8 cellular contexts compared by ENCODE assay signal in genomic region chr5:83430130-83431010, GRCh38. TPM values are rescaled to one million over a fixed set of nuclear protein-coding genes. Genes with fewer than 3 reads are reported as not detected.
A peak's percentile ranks its signal among the peaks of the same experiment; 100 is the strongest.
DNase-seq lines count a peak whose midpoint lies in the region; ATAC-seq, FAIRE-seq and TF ChIP-seq lines count a peak whose summit lies in the region.

No MANE protein-coding gene starts in this region.

- DNase-seq in AG04450 (ENCODE audit: low read depth, low spot score) (peak; percentile 26), GM18507 (ENCODE audit: extremely low spot score, insufficient read length, low read depth) (peak; percentile 23), NCI-H526 treated with DMSO at 0.1 percent for 48 hours (lab: John Stamatoyannopoulos, UW) (peak; percentile 26), H1 (ENCODE audit: low read depth in 1 of 2, low spot score in 2 of 2) (peak; percentile 56 to 68), mesenchymal stem cell (peak; percentile 65)
- peak; percentile 49 to 62 for DNase-seq in activated CD4-positive, alpha-beta T cell treated with anti-CD3 and anti-CD28 coated beads, Interleukin-2, amount 50 U/mL, for 48 hours
- DNase-seq in stimulated activated naive B cell treated with anti-CD40 and anti-IgM and Interleukin-4, amounts not matched to agents 10 μg/mL and 1 μg/mL and 100 μg/mL, for 72 hours: peak; percentile 28

- WGBS in H1 (ENCODE audit: extremely low coverage in 1 of 2, insufficient coverage in 1 of 2, insufficient read length in 1 of 2, insufficient replicate concordance in 2 of 2, low coverage in 1 of 2, low lambda C conversion rate in 2 of 2, missing lambda C conversion rate in 1 of 2), 2 experiments: 43% methylated on average over 13 of the region's 13 CpGs; no CpG with 5 or more reads in 1 of the 2 experiments
- WGBS in mesenchymal stem cell: 43% methylated on average over 8 of the region's 13 CpGs

- no peaks in the 10 kb centered on the region for H3K9me3 Mint-ChIP-seq in stimulated activated naive B cell treated with anti-CD40 and anti-IgM and Interleukin-4, amounts not matched to agents 10 μg/mL and 1 μg/mL and 100 μg/mL, for 72 hours

- H2AK5ac ChIP-seq in H1 (ENCODE audit: low read depth, low read length) (no peak overlapping the region), mesenchymal stem cell (ENCODE audit: low read length, severe bottlenecking) (no peak overlapping the region)

- H3K4me2 ChIP-seq in H1 (ENCODE audit: insufficient read depth in 1 of 2, low read depth in 2 of 2, low read length in 2 of 2) (no peak overlapping the region), mesenchymal stem cell (ENCODE audit: low read length, poor library complexity, severe bottlenecking) (no peak overlapping the region)

- no peak overlapping the region for H3K4me3 ChIP-seq in AG04450 (ENCODE audit: low read depth, low read length)
- no peak overlapping the region for H3K4me3 ChIP-seq in H1 (ENCODE audit: extremely low read depth in 1 of 4, insufficient read depth in 2 of 4, low read depth in 3 of 4, low read length in 4 of 4)
- H3K4me3 ChIP-seq in mesenchymal stem cell (ENCODE audit: insufficient read depth in 1 of 2, low read depth in 1 of 2, low read length in 2 of 2): no peak overlapping the region

- no peak overlapping the region for H3K56ac ChIP-seq in H1 (replicated peaks; ENCODE audit: insufficient read length, low read depth, low read length)

- H2AFZ ChIP-seq in H1 (ENCODE audit: low read length) (peak overlapping the region; percentile 70; the same call in 1 of the 2 replicates), mesenchymal stem cell (ENCODE audit: low read depth, low read length) (no peak overlapping the region)

- no peak overlapping the region for H4K5ac ChIP-seq in H1 (ENCODE audit: insufficient read length, low read depth, low read length)

- H2BK12ac ChIP-seq in H1 (ENCODE audit: low read depth, low read length) (no peak overlapping the region), mesenchymal stem cell (ENCODE audit: low read length in 2 of 2) (no peak overlapping the region)

- peak overlapping the region; percentile 45; the same call in 1 of the 2 replicates for H2BK5ac ChIP-seq in H1 (ENCODE audit: low read depth, low read length)
- no peak overlapping the region for H2BK5ac ChIP-seq in mesenchymal stem cell (ENCODE audit: low read depth, low read length, poor library complexity, severe bottlenecking)

- H3K36me3 ChIP-seq in H1 (ENCODE audit: control insufficient read depth in 2 of 4, insufficient read depth in 4 of 4, low read length in 3 of 4) (no peaks in the 10 kb centered on the region), mesenchymal stem cell (ENCODE audit: control insufficient read depth in 1 of 2, insufficient read depth in 2 of 2, low read depth in 1 of 2, low read length in 2 of 2) (no peaks in the 10 kb centered on the region)

- H3K27me3 ChIP-seq in AG04450 (ENCODE audit: control insufficient read depth, insufficient read depth, low read length): no peaks in the 10 kb centered on the region
- no peaks in the 10 kb centered on the region for H3K27me3 ChIP-seq in H1 (replicated peaks in 1 of 4; ENCODE audit: control insufficient read depth in 3 of 4, extremely low read depth in 1 of 4, insufficient read depth in 3 of 4, low read length in 3 of 4)
- H3K27me3 ChIP-seq in mesenchymal stem cell (ENCODE audit: control insufficient read depth in 1 of 2, insufficient read depth in 1 of 2, low read length in 2 of 2): no peaks in the 10 kb centered on the region

- POLR2A ChIA-PET in AG04450 (lab: Yijun Ruan, JAX): no interaction called here
- POLR2A ChIA-PET in H1 (lab: Charles Lee; ENCODE audit: partially characterized antibody): interaction anchor here (0.7 kb wide), 1 partner anchor 49 kb away, joined by 3 read pairs; no protein-coding TSS in a partner anchor

- H3K4me3 Mint-ChIP-seq in stimulated activated naive B cell treated with anti-CD40 and anti-IgM and Interleukin-4, amounts not matched to agents 10 μg/mL and 1 μg/mL and 100 μg/mL, for 72 hours: no peak overlapping the region

- peak; percentile 91 to 94 for TF ChIP-seq RAD21 in H1 (IDR thresholded peaks at IDR 0.05 in 1 of 2, conservative IDR thresholded peaks at IDR 0.05 in 1 of 2; ENCODE audit: low read depth in 2 of 2, low read length in 2 of 2)

- H3K18ac ChIP-seq in H1 (ENCODE audit: extremely low read depth, low read length) (no peak overlapping the region), mesenchymal stem cell (ENCODE audit: low read depth in 1 of 2, low read length in 2 of 2) (no peak overlapping the region)

- no peaks in the 10 kb centered on the region for H3K4me1 Mint-ChIP-seq in stimulated activated naive B cell treated with anti-CD40 and anti-IgM and Interleukin-4, amounts not matched to agents 10 μg/mL and 1 μg/mL and 100 μg/mL, for 72 hours

- TF ChIP-seq CTCF in AG04450 (IDR thresholded peaks at IDR 0.05; ENCODE audit: low read depth, low read length) (peak; percentile 95), H1 (IDR thresholded peaks at IDR 0.05; ENCODE audit: control extremely low read depth in 1 of 3, insufficient read depth in 1 of 3, low read depth in 1 of 3, low read length in 3 of 3) (peak; percentile 88 to 98 (median 91))

- H2BK120ac ChIP-seq in H1 (replicated peaks; ENCODE audit: low read depth, low read length) (peak overlapping the region; percentile 56), mesenchymal stem cell (ENCODE audit: low read depth, low read length) (no peak overlapping the region)

- peak overlapping the region; percentile 8 for H4K91ac ChIP-seq in H1 (replicated peaks; ENCODE audit: insufficient read length, low read length)
- H4K91ac ChIP-seq in mesenchymal stem cell (ENCODE audit: low read length): no peak overlapping the region

- H3K36me3 Mint-ChIP-seq in stimulated activated naive B cell treated with anti-CD40 and anti-IgM and Interleukin-4, amounts not matched to agents 10 μg/mL and 1 μg/mL and 100 μg/mL, for 72 hours: no peaks in the 10 kb centered on the region

- H3K4me1 ChIP-seq in H1 (replicated peaks in 1 of 4; ENCODE audit: control insufficient read depth in 3 of 4, insufficient read depth in 4 of 4, low read length in 3 of 4) (peaks cover 0 to 3% (median 0%) of the 10 kb centered on the region in 4 experiments; a peak in 1 of 7 replicates), mesenchymal stem cell (ENCODE audit: control insufficient read depth, insufficient read depth, low read depth, low read length) (no peaks in the 10 kb centered on the region)

- no peak overlapping the region for H3K27ac Mint-ChIP-seq in stimulated activated naive B cell treated with anti-CD40 and anti-IgM and Interleukin-4, amounts not matched to agents 10 μg/mL and 1 μg/mL and 100 μg/mL, for 72 hours

- no peaks in the 10 kb centered on the region for H3K23me2 ChIP-seq in H1 (ENCODE audit: low read depth, low read length)

- H3K9me3 ChIP-seq in AG04450 (ENCODE audit: control insufficient read depth, insufficient read depth, low read length) (no peaks in the 10 kb centered on the region), H1 (ENCODE audit: insufficient read depth in 2 of 2, low read depth in 1 of 2, low read length in 1 of 2) (no peaks in the 10 kb centered on the region), mesenchymal stem cell (ENCODE audit: control insufficient read depth, low read length) (peaks cover 4% of the 10 kb centered on the region)

- peak; percentile 76 for ATAC-seq in HG03066 (IDR thresholded peaks at IDR 0.05; ENCODE audit: low read depth, unreplicated experiment)
- peak; percentile 85 to 91 for ATAC-seq in stimulated activated naive B cell treated with anti-CD40 and anti-IgM and Interleukin-4, amounts not matched to agents 10 μg/mL and 1 μg/mL and 100 μg/mL, for 72 hours (replicated peaks)

- H3K4ac ChIP-seq in H1 (replicated peaks; ENCODE audit: insufficient read length, low read depth, low read length) (no peak overlapping the region), mesenchymal stem cell (ENCODE audit: low read depth in 1 of 2, low read length in 2 of 2) (no peak overlapping the region)

- H3K27me3 Mint-ChIP-seq in stimulated activated naive B cell treated with anti-CD40 and anti-IgM and Interleukin-4, amounts not matched to agents 10 μg/mL and 1 μg/mL and 100 μg/mL, for 72 hours: no peaks in the 10 kb centered on the region

- H3K9ac ChIP-seq in H1 (replicated peaks in 1 of 4; ENCODE audit: extremely low read depth in 1 of 4, low read depth in 3 of 4, low read length in 3 of 4): no peak overlapping the region
- peak overlapping the region; percentile 37 for H3K9ac ChIP-seq in mesenchymal stem cell (ENCODE audit: low read length)

- H2BK15ac ChIP-seq in H1 (ENCODE audit: low read length): 0 out of 2 replicates have a peak overlapping the region, but pooled peaks have one; percentile 8
- no peak overlapping the region for H2BK15ac ChIP-seq in mesenchymal stem cell (ENCODE audit: low read depth, poor library complexity, severe bottlenecking)

- FAIRE-seq in GM18507 (lab: Jason Lieb, UNC) (peak; percentile 85), H1 (lab: Jason Lieb, UNC) (peak; percentile 98)

- no peak for TF ChIP-seq EP300 in H1 (IDR thresholded peaks at IDR 0.05; ENCODE audit: borderline replicate concordance in 1 of 2, low read depth in 2 of 2, low read length in 2 of 2)

- H4K8ac ChIP-seq in H1 (ENCODE audit: extremely low read depth, insufficient read depth, low read length): no peak overlapping the region
- no peak overlapping the region for H4K8ac ChIP-seq in mesenchymal stem cell (ENCODE audit: low read length)

- H3K79me2 ChIP-seq in H1 (ENCODE audit: control insufficient read depth in 1 of 2, insufficient read depth in 2 of 2, low read length in 2 of 2): no peaks in the 10 kb centered on the region

- no peak overlapping the region for H3K27ac ChIP-seq in AG04450 (ENCODE audit: low read depth, low read length)
- H3K27ac ChIP-seq in H1 (ENCODE audit: low read depth, low read length): no peak overlapping the region
- H3K27ac ChIP-seq in mesenchymal stem cell (ENCODE audit: low read length, poor library complexity, severe bottlenecking): no peak overlapping the region

- H2BK20ac ChIP-seq in H1 (ENCODE audit: low read length): no peak overlapping the region

- CTCF ChIA-PET in AG04450 (lab: Charles Lee): interaction anchor here (0.6 to 2.6 kb wide), 34 partner anchors 8 to 1130 kb away, joined by 3 to 8 read pairs (median 3); no protein-coding TSS in a partner anchor
- CTCF ChIA-PET in H1 (lab: Charles Lee; ENCODE audit: partially characterized antibody): interaction anchor here (0.6 to 3.7 kb wide), 34 partner anchors 11 to 1116 kb away, joined by 3 to 16 read pairs (median 3); no protein-coding TSS in a partner anchor

- H3K79me1 ChIP-seq in H1 (ENCODE audit: low read depth, low read length) (no peaks in the 10 kb centered on the region), mesenchymal stem cell (replicated peaks; ENCODE audit: low read length, poor library complexity, severe bottlenecking) (no peaks in the 10 kb centered on the region)

- TF ChIP-seq POLR2A in H1 (IDR thresholded peaks at IDR 0.05; ENCODE audit: control extremely low read depth in 1 of 2, low read depth in 2 of 2, low read length in 2 of 2): no peak

- H3K23ac ChIP-seq in H1 (ENCODE audit: insufficient read length): no peak overlapping the region
- H3K23ac ChIP-seq in mesenchymal stem cell (ENCODE audit: low read length in 2 of 2): no peak overlapping the region

- H4K20me1 ChIP-seq in H1 (replicated peaks in 1 of 2; ENCODE audit: control insufficient read depth in 1 of 2, insufficient read depth in 2 of 2, low read length in 2 of 2): no peaks in the 10 kb centered on the region

- H3K14ac ChIP-seq in H1 (ENCODE audit: insufficient read length) (no peak overlapping the region), mesenchymal stem cell (ENCODE audit: low read length in 2 of 2) (no peak overlapping the region)

RNA-seq across cellular contexts. Expression of gene VCAN, which starts 41.2 kb away (rescaled TPM):
- polyA plus RNA-seq in AG04450 (2011; rRNA removed) (148 and 171 TPM in 2 replicates), H1 (2011; rRNA removed) (146 and 228 TPM in 2 replicates)
- polyA minus RNA-seq in AG04450 (2011; rRNA and poly(A)+ RNA removed): 403 and 406 TPM in 2 replicates
- 393 and 404 TPM in 2 replicates for total RNA-seq in H1 (2021; fragmentation: NEBNext Ultra II Directional; extraction: Animal tissue kit (Norgen Biotek cat#: 25700))
- 146 TPM for polyA plus RNA-seq in H1 (2011; cell fraction: cytosol; rRNA removed)
- 472 TPM for polyA plus RNA-seq in H1 (2011; cell fraction: nucleus; rRNA removed)
- polyA plus RNA-seq in H1 (2012, experiment 1 of 2): 155 to 221 TPM (median 206 TPM) in 4 replicates
- 7.2 TPM for polyA plus RNA-seq in H1 (2012, experiment 2 of 2)
- polyA plus RNA-seq in H1 (2013, experiment 1 of 2): 331 TPM
- polyA plus RNA-seq in H1 (2013, experiment 2 of 2): 245 TPM
- 613 and 784 TPM in 2 replicates for polyA minus RNA-seq in H1 (2011; rRNA and poly(A)+ RNA removed)
- polyA minus RNA-seq in H1 (2011; cell fraction: cytosol; rRNA and poly(A)+ RNA removed): 193 TPM
- 564 TPM for polyA minus RNA-seq in H1 (2011; cell fraction: nucleus; rRNA and poly(A)+ RNA removed)
- 102 TPM for polyA plus RNA-seq in mesenchymal stem cell (2013, experiment 1 of 2)
- polyA plus RNA-seq in mesenchymal stem cell (2013, experiment 2 of 2): 96.6 TPM
